Comparison of ENCODE assay signal across 27 cellular contexts in genomic region chr22:22194931-22195264, GRCh38. TPM values are rescaled to one million over a fixed set of nuclear protein-coding genes. Genes with fewer than 3 reads are reported as not detected.
"Had no signal": no experiment of that assay in that cellular context is flagged by ENCODE, and none has a peak within 500 bp of the region (broad histone marks: within the 10 kb centered on the region; RNA-seq: fewer than 3 reads in every experiment).

No MANE protein-coding gene starts in this region.

- H3K4me3 ChIP-seq: breast epithelium, heart right ventricle, left lung, lung, mucosa of descending colon, ovary, prostate gland, skin epidermis, stomach, tibial artery had no signal

- H3K9me3 Mint-ChIP-seq: activated naive CD4-positive, alpha-beta T cell treated with anti-CD3 and anti-CD28 coated beads, Interleukin-2, amount 50 U/mL, for 72 hours; activated T-helper 2 cell treated with anti-CD3 and anti-CD28 coated beads, Interferon-gamma antibody, Interleukin-2, Interleukin-4, amounts not matched to agents 10 μg/mL and 5 μg/mL and 100 μg/mL, durations not matched to agents 14 hours and 24 hours and 36 hours; dendritic cell treated with granulocyte-macrophage colony-stimulating factor and Interleukin-4, amounts not matched to agents 40 ng/mL and 50 ng/mL, for 4 days; T-helper 2 cell treated with Interferon-gamma antibody and Interleukin-4, amounts not matched to agents 5 μg/mL and 100 μg/mL, for 36 hours had no signal

- H3K27me3 ChIP-seq: ovary had no signal

- H3K9me3 ChIP-seq: breast epithelium, heart right ventricle, left lung, mucosa of descending colon, neutrophil, ovary, prostate gland, tibial artery had no signal

- H3K36me3 ChIP-seq: breast epithelium, heart right ventricle, left lung, neutrophil, ovary, prostate gland, stomach, tibial artery had no signal

- H3K4me3 Mint-ChIP-seq: activated CD4-positive, alpha-beta T cell treated with anti-CD3 and anti-CD28 coated beads for 36 hours; activated CD8-positive, alpha-beta memory T cell treated with anti-CD3 and anti-CD28 coated beads, Interleukin-2, amount 10 ng/mL, durations not matched to agents 7 days and 5 days; activated CD8-positive, alpha-beta T cell treated with anti-CD3 and anti-CD28 coated beads, Interleukin-2, amount 10 ng/mL, durations not matched to agents 7 days and 5 days; dendritic cell treated with granulocyte-macrophage colony-stimulating factor and Interleukin-4, amounts not matched to agents 40 ng/mL and 50 ng/mL, for 4 days; endodermal cell; nephron; T-helper 2 cell treated with Interferon-gamma antibody and Interleukin-4, amounts not matched to agents 5 μg/mL and 100 μg/mL, for 36 hours had no signal

- DNase-seq: foreskin melanocyte had no signal

- H3K4me1 ChIP-seq: breast epithelium, heart right ventricle, left lung, prostate gland, stomach, tibial artery had no signal

- H3K4me1 Mint-ChIP-seq: activated CD4-positive, alpha-beta T cell treated with anti-CD3 and anti-CD28 coated beads for 36 hours; endodermal cell; nephron had no signal

- H3K36me3 Mint-ChIP-seq: activated CD8-positive, alpha-beta memory T cell treated with anti-CD3 and anti-CD28 coated beads, Interleukin-2, amount 10 ng/mL, durations not matched to agents 7 days and 5 days; activated naive CD4-positive, alpha-beta T cell treated with anti-CD3 and anti-CD28 coated beads, Interleukin-2, amount 50 U/mL, for 72 hours had no signal

- H3K27ac Mint-ChIP-seq: activated CD4-positive, alpha-beta T cell treated with anti-CD3 and anti-CD28 coated beads for 36 hours; activated CD8-positive, alpha-beta memory T cell treated with anti-CD3 and anti-CD28 coated beads, Interleukin-2, amount 10 ng/mL, durations not matched to agents 7 days and 5 days; activated CD8-positive, alpha-beta T cell treated with anti-CD3 and anti-CD28 coated beads, Interleukin-2, amount 10 ng/mL, durations not matched to agents 7 days and 5 days; activated naive CD4-positive, alpha-beta T cell treated with anti-CD3 and anti-CD28 coated beads, Interleukin-2, amount 50 U/mL, for 72 hours; activated T-helper 2 cell treated with anti-CD3 and anti-CD28 coated beads, Interferon-gamma antibody, Interleukin-2, Interleukin-4, amounts not matched to agents 10 μg/mL and 5 μg/mL and 100 μg/mL, durations not matched to agents 14 hours and 24 hours and 36 hours; dendritic cell treated with granulocyte-macrophage colony-stimulating factor and Interleukin-4, amounts not matched to agents 40 ng/mL and 50 ng/mL, for 4 days; endodermal cell; nephron; T-helper 2 cell treated with Interferon-gamma antibody and Interleukin-4, amounts not matched to agents 5 μg/mL and 100 μg/mL, for 36 hours had no signal

- H3K27ac ChIP-seq: breast epithelium, heart right ventricle, left lung, neutrophil, ovary, prostate gland, skin epidermis, stomach, tibial artery had no signal

RNA-seq across cellular contexts. Expression of gene VPREB1, which starts 49.7 kb away (rescaled TPM):
- total RNA-seq: activated CD4-positive, alpha-beta T cell treated with anti-CD3 and anti-CD28 coated beads for 36 hours; activated CD8-positive, alpha-beta memory T cell treated with anti-CD3 and anti-CD28 coated beads, Interleukin-2, amount 10 ng/mL, durations not matched to agents 7 days and 5 days; activated CD8-positive, alpha-beta T cell treated with anti-CD3 and anti-CD28 coated beads, Interleukin-2, amount 10 ng/mL, durations not matched to agents 7 days and 5 days; activated naive CD4-positive, alpha-beta T cell treated with anti-CD3 and anti-CD28 coated beads, Interleukin-2, amount 50 U/mL, for 72 hours; activated T-helper 2 cell treated with anti-CD3 and anti-CD28 coated beads, Interferon-gamma antibody, Interleukin-2, Interleukin-4, amounts not matched to agents 10 μg/mL and 5 μg/mL and 100 μg/mL, durations not matched to agents 14 hours and 24 hours and 36 hours; breast epithelium; endodermal cell; esophagus mucosa; glomerular endothelial cell; heart right ventricle; left lung; lung; mesenteric fat pad; mucosa of descending colon; myocyte; ovary; prostate gland; sciatic nerve; ureter had no signal
- polyA plus RNA-seq: heart right ventricle, ovary had no signal
